Comparison of ENCODE assay signal across 1 cellular context in genomic region chr22:31748490-31748889, GRCh38.
TF ChIP-seq lines count a peak whose summit lies in the region.

No MANE protein-coding gene starts in this region.

TF ChIP-seq in GM23338, 12 proteins besides CTCF, POLR2A, EP300 and RAD21:
- TF ChIP-seq ZNF462 (CRISPR knock-in tag; IDR thresholded peaks at IDR 0.05): no peak
- TF ChIP-seq EZH2phosphoT487 (IDR thresholded peaks at IDR 0.05; ENCODE audit: unreplicated experiment): no peak
- no peak for TF ChIP-seq ZNF114 (CRISPR knock-in tag; IDR thresholded peaks at IDR 0.05)
- TF ChIP-seq JUNB (IDR thresholded peaks at IDR 0.05; ENCODE audit: unreplicated experiment): no peak
- TF ChIP-seq ETS1 (IDR thresholded peaks at IDR 0.05): no peak
- TF ChIP-seq EZH2 (IDR thresholded peaks at IDR 0.05; ENCODE audit: low read depth, unreplicated experiment): no peak
- no peak for TF ChIP-seq POLR2AphosphoS5 (IDR thresholded peaks at IDR 0.05; ENCODE audit: low read depth)
- no peak for TF ChIP-seq STAT1 (IDR thresholded peaks at IDR 0.05; ENCODE audit: unreplicated experiment)
- TF ChIP-seq NANOG (IDR thresholded peaks at IDR 0.05; ENCODE audit: borderline replicate concordance): no peak
- TF ChIP-seq REST (IDR thresholded peaks at IDR 0.05; ENCODE audit: unreplicated experiment): no peak
- no peak for TF ChIP-seq ZNF331 (CRISPR knock-in tag; IDR thresholded peaks at IDR 0.05; ENCODE audit: low read depth)
